In the genomic region with DNA sequence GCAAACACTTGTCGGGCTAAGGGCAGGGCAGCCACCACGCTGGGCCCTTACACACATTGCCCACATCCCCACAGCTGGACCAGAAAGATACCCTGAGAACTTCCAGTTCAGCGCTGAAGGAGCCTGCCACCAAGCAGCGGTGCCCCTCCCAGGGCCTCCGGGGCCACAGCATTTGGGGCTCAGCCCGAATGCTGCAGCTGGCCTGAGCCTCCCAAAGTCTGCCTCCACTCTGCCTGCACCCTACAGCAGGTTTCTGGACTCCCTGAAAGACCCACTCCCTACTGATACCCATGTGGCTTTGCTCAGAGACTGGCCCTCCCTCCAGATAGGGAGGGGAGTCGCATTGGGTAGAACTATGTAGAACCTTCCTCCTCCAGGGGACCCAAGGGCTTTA, we compare ENCODE assay signal across 8 cellular contexts. TPM values are rescaled to one million over a fixed set of nuclear protein-coding genes. Genes with fewer than 3 reads are reported as not detected.
A peak's percentile ranks its signal among the peaks of the same experiment; 100 is the strongest.
DNase-seq lines count a peak whose midpoint lies in the region; TF ChIP-seq lines count a peak whose summit lies in the region.

No MANE protein-coding gene starts in this region.

- H3K27me3 ChIP-seq in suprapubic skin, result no peaks in the 10 kb centered on the region

- H3K4me3 Mint-ChIP-seq in activated naive CD4-positive, alpha-beta T cell treated with anti-CD3 and anti-CD28 coated beads for 36 hours, result peak overlapping the region; percentile 95
- H3K4me3 Mint-ChIP-seq in glutamatergic neuron (ENCODE audit: unreplicated experiment), result peak overlapping the region; percentile 93

- WGBS in suprapubic skin, result 51% methylated on average over 5 of the region's 7 CpGs

- H3K9me3 ChIP-seq in suprapubic skin, result no peaks in the 10 kb centered on the region

- intact Hi-C loops in activated naive CD4-positive, alpha-beta T cell treated with anti-CD3 and anti-CD28 coated beads for 36 hours (cut with micrococcal nuclease), result no loop called here

- peak overlapping the region; percentile 84 for H3K27ac ChIP-seq in suprapubic skin

- H3K4me3 ChIP-seq in suprapubic skin, result peak overlapping the region; percentile 60

- TF ChIP-seq EP300 in suprapubic skin (IDR thresholded peaks at IDR 0.05), result no peak

- H3K4me1 Mint-ChIP-seq in activated naive CD4-positive, alpha-beta T cell treated with anti-CD3 and anti-CD28 coated beads for 36 hours (ENCODE audit: low read depth), result peaks cover 16% of the 10 kb centered on the region
- peaks cover 17% of the 10 kb centered on the region for H3K4me1 Mint-ChIP-seq in glutamatergic neuron (ENCODE audit: low read depth, unreplicated experiment)

- H3K4me1 ChIP-seq in suprapubic skin, result peaks cover 49% of the 10 kb centered on the region

- CTCF ChIA-PET in activated naive CD4-positive, alpha-beta T cell treated with anti-CD3 and anti-CD28 coated beads for 36 hours (lab: Charles Lee), result no interaction called here

- DNase-seq in activated naive CD4-positive, alpha-beta T cell treated with anti-CD3 and anti-CD28 coated beads for 36 hours, result no peak
- no peak for DNase-seq in activated naive CD4-positive, alpha-beta T cell (lab: John Stamatoyannopoulos, UW)
- peak; percentile 23 to 42 for DNase-seq in activated CD4-positive, alpha-beta T cell treated with anti-CD3 and anti-CD28 coated beads, Interleukin-2, amount 50 U/mL, for 48 hours
- DNase-seq in glutamatergic neuron (no peak), suprapubic skin (ENCODE audit: low spot score in 2 of 2) (no peak), DMS79 (lab: John Stamatoyannopoulos, UW) (no peak), DMS79 treated with DMSO at 0.1 percent for 48 hours (lab: John Stamatoyannopoulos, UW) (no peak), NCI-H748 treated with DMSO at 0.1 percent for 48 hours (lab: John Stamatoyannopoulos, UW) (no peak)

- H3K27ac Mint-ChIP-seq in activated naive CD4-positive, alpha-beta T cell treated with anti-CD3 and anti-CD28 coated beads for 36 hours, result peak overlapping the region; percentile 88
- H3K27ac Mint-ChIP-seq in glutamatergic neuron (ENCODE audit: unreplicated experiment), result peak overlapping the region; percentile 85

- no peak for TF ChIP-seq POLR2A in suprapubic skin (IDR thresholded peaks at IDR 0.05)

- peaks cover 4% of the 10 kb centered on the region for H3K36me3 Mint-ChIP-seq in activated naive CD4-positive, alpha-beta T cell treated with anti-CD3 and anti-CD28 coated beads for 36 hours (ENCODE audit: low read depth)
- H3K36me3 Mint-ChIP-seq in glutamatergic neuron (ENCODE audit: unreplicated experiment), result no peaks in the 10 kb centered on the region

- TF ChIP-seq CTCF in glutamatergic neuron (IDR thresholded peaks at IDR 0.05; ENCODE audit: partially characterized antibody, unreplicated experiment) (no peak), suprapubic skin (IDR thresholded peaks at IDR 0.05) (no peak)

- no peaks in the 10 kb centered on the region for H3K9me3 Mint-ChIP-seq in activated naive CD4-positive, alpha-beta T cell treated with anti-CD3 and anti-CD28 coated beads for 36 hours
- peaks cover 9% of the 10 kb centered on the region for H3K9me3 Mint-ChIP-seq in glutamatergic neuron (ENCODE audit: unreplicated experiment)

- H3K27me3 Mint-ChIP-seq in activated naive CD4-positive, alpha-beta T cell treated with anti-CD3 and anti-CD28 coated beads for 36 hours (ENCODE audit: low read depth), result no peaks in the 10 kb centered on the region
- peaks cover 14% of the 10 kb centered on the region for H3K27me3 Mint-ChIP-seq in glutamatergic neuron (ENCODE audit: unreplicated experiment)

- no peaks in the 10 kb centered on the region for H3K36me3 ChIP-seq in suprapubic skin

RNA-seq across cellular contexts. Expression of a gene that starts 1.5 kb away (rescaled TPM):
- 10 to 100 TPM; 53.7 to 55.6 TPM for total RNA-seq in activated naive CD4-positive, alpha-beta T cell treated with anti-CD3 and anti-CD28 coated beads for 36 hours
- total RNA-seq in glutamatergic neuron (ENCODE audit: unreplicated experiment), result 218 TPM
- total RNA-seq in suprapubic skin, result 10 to 100 TPM; 20.3 to 29.3 (median 27.4) TPM

RNA-seq across cellular contexts. Expression of a gene that starts 3.3 kb away (rescaled TPM):
- not detected for total RNA-seq in activated naive CD4-positive, alpha-beta T cell treated with anti-CD3 and anti-CD28 coated beads for 36 hours
- 0.81 TPM for total RNA-seq in glutamatergic neuron (ENCODE audit: unreplicated experiment)
- 1 to 10 TPM in 1 of 4 donors, not detected in 3; 1.3 TPM for total RNA-seq in suprapubic skin

RNA-seq across cellular contexts. Expression of a gene that starts 27.6 kb away (rescaled TPM):
- total RNA-seq in activated naive CD4-positive, alpha-beta T cell treated with anti-CD3 and anti-CD28 coated beads for 36 hours, result not detected
- total RNA-seq in glutamatergic neuron (ENCODE audit: unreplicated experiment) (6.7 TPM), suprapubic skin (1 to 10 TPM in 2 of 4 donors, under 1 TPM in 2; 0.52 to 3.8 (median 1.3) TPM)

RNA-seq across cellular contexts. Expression of a gene that starts 28.8 kb away (rescaled TPM):
- total RNA-seq in activated naive CD4-positive, alpha-beta T cell treated with anti-CD3 and anti-CD28 coated beads for 36 hours, result 100 to 1,000 TPM; 273 to 276 TPM
- total RNA-seq in glutamatergic neuron (ENCODE audit: unreplicated experiment), result 259 TPM
- 1,000 to 10,000 TPM in 1 of 4 donors, 100 to 1,000 TPM in 3; 521 to 1,041 (median 898) TPM for total RNA-seq in suprapubic skin

RNA-seq across cellular contexts. Expression of a gene that starts 39.6 kb away (rescaled TPM):
- total RNA-seq in activated naive CD4-positive, alpha-beta T cell treated with anti-CD3 and anti-CD28 coated beads for 36 hours, result 100 to 1,000 TPM; 355 to 389 TPM
- total RNA-seq in glutamatergic neuron (ENCODE audit: unreplicated experiment) (432 TPM), suprapubic skin (100 to 1,000 TPM; 157 to 202 (median 180) TPM)

Comparison
In these comparisons a context has a peak if more than half of its experiments do, and no peak if none do; other contexts are left out.
1. DNase-seq: peak in activated CD4-positive, alpha-beta T cell treated with anti-CD3 and anti-CD28 coated beads, Interleukin-2, amount 50 U/mL, for 48 hours (2 of 2); none in activated naive CD4-positive, alpha-beta T cell treated with anti-CD3 and anti-CD28 coated beads for 36 hours (single experiment), activated naive CD4-positive, alpha-beta T cell (0 of 4), glutamatergic neuron (single experiment), suprapubic skin (0 of 2), DMS79 (single experiment), DMS79 treated with DMSO at 0.1 percent for 48 hours (single experiment) and NCI-H748 treated with DMSO at 0.1 percent for 48 hours (single experiment).